In genomic region chr16:48426244-48427135, GRCh38 we compare ENCODE assay signal across 20 cellular contexts. TPM values are rescaled to one million over a fixed set of nuclear protein-coding genes. Genes with fewer than 3 reads are reported as not detected.
DNase-seq lines count a peak whose midpoint lies in the region; ATAC-seq and TF ChIP-seq lines count a peak whose summit lies in the region.
"Had no signal": no experiment of that assay in that cellular context is flagged by ENCODE, and none has a peak within 500 bp of the region (broad histone marks: within the 10 kb centered on the region; RNA-seq: fewer than 3 reads in every experiment).

No MANE protein-coding gene starts in this region.

- H3K4me3 ChIP-seq in right cardiac atrium (ENCODE audit: low read length) (no peak overlapping the region), PC-3 (ENCODE audit: low read length) (no peak overlapping the region), fibroblast of the aortic adventitia (ENCODE audit: low read depth, low read length) (no peak overlapping the region), trophoblast cell (ENCODE audit: low read depth, low read length) (no peak overlapping the region), gastrocnemius medialis (no peak overlapping the region)

- H4K12ac ChIP-seq in trophoblast cell (ENCODE audit: low read depth, low read length): no peak overlapping the region

- no peaks in the 10 kb centered on the region for H3K9me2 ChIP-seq in PC-3 (replicated peaks; ENCODE audit: low read length)

- no peak overlapping the region for H4K91ac ChIP-seq in trophoblast cell (ENCODE audit: low read depth, low read length)

- TF ChIP-seq POLR2A in gastrocnemius medialis (IDR thresholded peaks at IDR 0.05): no peak

- no peak overlapping the region for H3K14ac ChIP-seq in trophoblast cell (ENCODE audit: low read length)

- H2BK12ac ChIP-seq in trophoblast cell (ENCODE audit: low read length): no peak overlapping the region

- H3K4me1 Mint-ChIP-seq in effector memory CD8-positive, alpha-beta T cell (ENCODE audit: low read depth in 2 of 2): no peaks in the 10 kb centered on the region

- H3K23ac ChIP-seq in trophoblast cell (ENCODE audit: low read length): no peak overlapping the region

- H3K36me3 ChIP-seq in PC-3 (ENCODE audit: low read depth, low read length) (no peaks in the 10 kb centered on the region), trophoblast cell (ENCODE audit: control insufficient read depth in 1 of 2, insufficient read depth in 2 of 2, low read length in 2 of 2) (no peaks in the 10 kb centered on the region), gastrocnemius medialis (no peaks in the 10 kb centered on the region)
- H3K36me3 ChIP-seq: brain microvascular endothelial cell had no signal

- no peak overlapping the region for H3K9ac ChIP-seq in PC-3 (ENCODE audit: low read length)
- H3K9ac ChIP-seq in trophoblast cell (ENCODE audit: low read length): no peak overlapping the region

- H3K18ac ChIP-seq in trophoblast cell (ENCODE audit: low read length): no peak overlapping the region

- H3K27ac Mint-ChIP-seq in effector memory CD8-positive, alpha-beta T cell: no peak overlapping the region
- H3K27ac Mint-ChIP-seq: CD8-positive, alpha-beta T cell had no signal

- no peak overlapping the region for H3K27ac ChIP-seq in right cardiac atrium (ENCODE audit: low read length)
- H3K27ac ChIP-seq in PC-3 (ENCODE audit: low read length): no peak overlapping the region
- no peak overlapping the region for H3K27ac ChIP-seq in trophoblast cell (ENCODE audit: low read depth, low read length)
- no peak overlapping the region for H3K27ac ChIP-seq in gastrocnemius medialis
- H3K27ac ChIP-seq: brain microvascular endothelial cell had no signal

- no peak for TF ChIP-seq CTCF in PC-3 (conservative IDR thresholded peaks at IDR 0.05; ENCODE audit: low read depth, low read length)
- TF ChIP-seq CTCF in fibroblast of the aortic adventitia (IDR thresholded peaks at IDR 0.05; ENCODE audit: insufficient read depth, low read length): no peak
- TF ChIP-seq CTCF in gastrocnemius medialis (IDR thresholded peaks at IDR 0.05 in 4 of 5, conservative IDR thresholded peaks at IDR 0.05 in 1 of 5): no peak

- no peak overlapping the region for H2AK5ac ChIP-seq in trophoblast cell (ENCODE audit: low read length)

- H2AFZ ChIP-seq in PC-3 (ENCODE audit: low read length) (no peak overlapping the region), trophoblast cell (ENCODE audit: insufficient read depth, low read length, poor library complexity) (no peak overlapping the region)

- POLR2A ChIA-PET in PC-3 (lab: Charles Lee; ENCODE audit: unreplicated experiment): no interaction called here

- no peak overlapping the region for H3K4me3 Mint-ChIP-seq in effector memory CD8-positive, alpha-beta T cell
- H3K4me3 Mint-ChIP-seq: CD8-positive, alpha-beta T cell had no signal

- no TSS peak for BruUV-seq in PC-3 (replicated peaks; lab: Mats Ljungman, UMichigan)

- no peak overlapping the region for H2BK120ac ChIP-seq in trophoblast cell (ENCODE audit: insufficient read depth, low read length, poor library complexity)

- no peak overlapping the region for H2BK5ac ChIP-seq in trophoblast cell (ENCODE audit: low read depth, low read length, poor library complexity)

- H3K27me3 Mint-ChIP-seq in effector memory CD8-positive, alpha-beta T cell: no peaks in the 10 kb centered on the region
- H3K27me3 Mint-ChIP-seq: naive thymus-derived CD8-positive, alpha-beta T cell had no signal

- H3K27me3 ChIP-seq in right cardiac atrium (ENCODE audit: control insufficient read depth, insufficient read depth) (no peaks in the 10 kb centered on the region), PC-3 (ENCODE audit: low read length) (no peaks in the 10 kb centered on the region), trophoblast cell (ENCODE audit: insufficient read depth, low read length) (no peaks in the 10 kb centered on the region), gastrocnemius medialis (no peaks in the 10 kb centered on the region)
- H3K27me3 ChIP-seq: brain microvascular endothelial cell had no signal

- CTCF ChIA-PET in PC-3 (lab: Charles Lee): no interaction called here

- no peaks in the 10 kb centered on the region for H3F3A ChIP-seq in PC-3 (ENCODE audit: low read length, unreplicated experiment)

- H3K79me1 ChIP-seq in trophoblast cell (ENCODE audit: low read length): no peaks in the 10 kb centered on the region

- H4K8ac ChIP-seq in trophoblast cell (ENCODE audit: low read depth, low read length): no peak overlapping the region

- H3K4me1 ChIP-seq in right cardiac atrium (ENCODE audit: control insufficient read depth, insufficient read depth, low read length) (no peaks in the 10 kb centered on the region), PC-3 (ENCODE audit: insufficient read depth, low read length) (no peaks in the 10 kb centered on the region), trophoblast cell (ENCODE audit: control insufficient read depth in 1 of 2, insufficient read depth in 2 of 2, low read length in 2 of 2) (no peaks in the 10 kb centered on the region), gastrocnemius medialis (no peaks in the 10 kb centered on the region)

- no peaks in the 10 kb centered on the region for H3K9me3 ChIP-seq in right cardiac atrium (ENCODE audit: control insufficient read depth, low read length)
- H3K9me3 ChIP-seq in PC-3 (ENCODE audit: low read length): no peaks in the 10 kb centered on the region
- no peaks in the 10 kb centered on the region for H3K9me3 ChIP-seq in trophoblast cell (ENCODE audit: insufficient read depth, low read depth, low read length)
- no peaks in the 10 kb centered on the region for H3K9me3 ChIP-seq in gastrocnemius medialis

- no peaks in the 10 kb centered on the region for H4K20me1 ChIP-seq in PC-3 (ENCODE audit: low read length)

- H3K4ac ChIP-seq in trophoblast cell (ENCODE audit: low read depth, low read length): no peak overlapping the region

- ATAC-seq in Right ventricle myocardium superior (ENCODE audit: poor library complexity): peak; percentile 46
- ATAC-seq in right cardiac atrium: no peak
- ATAC-seq in PC-3: peak; percentile 31; the same call in 1 of the 2 replicates
- ATAC-seq in gastrocnemius medialis: no peak
- ATAC-seq in effector memory CD8-positive, alpha-beta T cell (replicated peaks): no peak
- ATAC-seq: CD8-positive, alpha-beta T cell; HCT116; naive thymus-derived CD8-positive, alpha-beta T cell had no signal

- H3K36me3 Mint-ChIP-seq in effector memory CD8-positive, alpha-beta T cell (ENCODE audit: insufficient read depth): no peaks in the 10 kb centered on the region
- H3K36me3 Mint-ChIP-seq: CD8-positive, alpha-beta T cell; naive thymus-derived CD8-positive, alpha-beta T cell had no signal

- H3K79me2 ChIP-seq in PC-3 (ENCODE audit: low read length) (no peaks in the 10 kb centered on the region), trophoblast cell (ENCODE audit: control insufficient read depth, insufficient read depth, low read length, poor library complexity) (no peaks in the 10 kb centered on the region)

- in situ Hi-C loops in gastrocnemius medialis (cut with MboI; ENCODE audit: low sequenced_read_pairs in 4 of 4): no loop called here

- H3K9me3 Mint-ChIP-seq in effector memory CD8-positive, alpha-beta T cell: no peaks in the 10 kb centered on the region
- H3K9me3 Mint-ChIP-seq: CD8-positive, alpha-beta T cell had no signal

- DNase-seq in Right ventricle myocardium superior: no peak
- no peak for DNase-seq in right cardiac atrium
- no peak for DNase-seq in PC-3
- peak; percentile 57 for DNase-seq in fibroblast of the aortic adventitia (ENCODE audit: low read depth)
- DNase-seq in stromal cell of bone marrow (ENCODE audit: low read depth): peak; percentile 11
- no peak for DNase-seq in trophoblast cell
- DNase-seq in gastrocnemius medialis: no peak
- DNase-seq in effector memory CD8-positive, alpha-beta T cell: no peak
- DNase-seq: 8988T; activated CD4-positive, CD25-positive, alpha-beta regulatory T cell treated with anti-CD3 and anti-CD28 coated beads, Interleukin-2, amount 50 U/mL, for 72 hours; brain microvascular endothelial cell; CD8-positive, alpha-beta T cell; EL; naive thymus-derived CD8-positive, alpha-beta T cell; NCI-H1417; NK-92 treated with Interleukin-12 subunit alpha and Interleukin-12 subunit beta, amount 100 ng/mL, for 24 hours; SHP77; stimulated activated CD4-positive, alpha-beta T cell treated with anti-CD3 and anti-CD28 coated beads, Interleukin-1b, Interleukin-23, amount 100 ng/mL, for 48 hours; T-helper 2 cell had no signal

- intact Hi-C loops in Right ventricle myocardium superior (cut with DNase I) (no loop called here), right cardiac atrium (cut with DNase I) (no loop called here), PC-3 (cut with micrococcal nuclease) (no loop called here), gastrocnemius medialis (cut with DNase I; ENCODE audit: low total_unique reads) (no loop called here)

- 60% methylated on average over 2 of the region's 2 CpGs for WGBS in right cardiac atrium
- WGBS in trophoblast cell (ENCODE audit: extremely low coverage, insufficient coverage, insufficient read length): no CpG with 5 or more reads among the region's 2 CpGs

- H3K4me2 ChIP-seq in PC-3 (ENCODE audit: low read length): no peak overlapping the region
- H3K4me2 ChIP-seq in trophoblast cell (ENCODE audit: low read length): no peak overlapping the region

RNA-seq across cellular contexts. Expression of gene SIAH1, which starts 41.3 kb away (rescaled TPM):
- 11.4 TPM for total RNA-seq in Right ventricle myocardium superior
- 10 to 100 TPM; 14.4 to 17.9 (median 14.6) TPM for total RNA-seq in right cardiac atrium
- 15.1 TPM for polyA plus RNA-seq in right cardiac atrium
- total RNA-seq in PC-3 (2014; rRNA removed): 10.9 and 16.2 TPM in 2 replicates
- 31.6 and 36.5 TPM in 2 replicates for total RNA-seq in fibroblast of the aortic adventitia (ENCODE audit: low replicate concordance)
- 76.1 and 80.1 TPM in 2 replicates for polyA plus RNA-seq in trophoblast cell (2013)
- total RNA-seq in gastrocnemius medialis: 10 to 100 TPM; 19.9 to 21.0 (median 20.1) TPM

Comparison
In these comparisons a context has a peak if more than half of its experiments do, and no peak if none do; other contexts are left out.
1. ATAC-seq: peak in Right ventricle myocardium superior (single experiment) and PC-3 (single experiment); none in right cardiac atrium (0 of 2), gastrocnemius medialis (0 of 2) and effector memory CD8-positive, alpha-beta T cell (single experiment).
2. DNase-seq: peak in fibroblast of the aortic adventitia (single experiment) and stromal cell of bone marrow (single experiment); none in Right ventricle myocardium superior (single experiment), right cardiac atrium (0 of 3), PC-3 (single experiment), trophoblast cell (0 of 2), gastrocnemius medialis (0 of 2) and effector memory CD8-positive, alpha-beta T cell (0 of 3).